22 cellular contexts compared by ENCODE assay signal in the genomic region with DNA sequence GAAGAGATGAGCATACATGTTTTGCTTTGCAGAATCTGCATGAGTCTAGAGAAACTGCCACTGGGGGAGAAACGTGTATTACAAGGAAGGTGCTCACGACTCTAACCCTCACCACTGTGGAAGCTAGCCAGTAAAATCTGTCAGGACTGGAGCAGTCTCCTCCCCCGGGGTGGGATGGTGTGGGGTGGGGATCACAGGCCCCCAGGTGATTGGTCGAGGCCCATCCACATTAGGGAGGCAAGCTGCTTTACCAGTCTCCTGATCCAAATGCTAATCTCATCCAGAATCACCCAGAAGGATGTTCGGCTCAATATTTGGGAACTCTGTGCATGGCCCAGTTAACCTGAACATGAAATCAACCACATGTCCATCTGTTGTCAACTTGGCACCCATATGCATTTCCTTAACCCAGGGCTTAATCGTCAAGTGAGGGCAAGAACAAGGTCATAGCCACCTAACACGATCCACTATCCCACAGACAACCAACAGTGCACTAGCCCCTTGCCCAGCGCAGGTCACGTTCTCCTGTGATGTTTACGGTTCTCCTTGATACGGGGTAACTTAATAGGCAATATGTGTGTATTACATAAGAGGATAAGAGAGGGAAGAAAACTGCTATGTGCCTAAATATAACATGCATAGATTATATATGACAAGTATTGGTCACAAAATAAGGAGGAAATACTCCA. TPM values are rescaled to one million over a fixed set of nuclear protein-coding genes. Genes with fewer than 3 reads are reported as not detected.
DNase-seq lines count a peak whose midpoint lies in the region; ATAC-seq, FAIRE-seq and TF ChIP-seq lines count a peak whose summit lies in the region.
"Had no signal": no experiment of that assay in that cellular context is flagged by ENCODE, and none has a peak within 500 bp of the region (broad histone marks: within the 10 kb centered on the region; RNA-seq: fewer than 3 reads in every experiment).

No MANE protein-coding gene starts in this region.

- peaks cover 0 to 51% of the 10 kb centered on the region in 2 donors for H3K4me1 ChIP-seq in right atrium auricular region
- H3K4me1 ChIP-seq in astrocyte (ENCODE audit: insufficient read depth, low read length) = no peaks in the 10 kb centered on the region
- H3K4me1 ChIP-seq: pancreas had no signal

- H3K9me3 ChIP-seq in right atrium auricular region (no peaks in the 10 kb centered on the region), astrocyte (ENCODE audit: insufficient read depth, low read depth, low read length) (no peaks in the 10 kb centered on the region)
- H3K9me3 ChIP-seq: pancreas, upper lobe of left lung had no signal

- TF ChIP-seq CTCF in right atrium auricular region (IDR thresholded peaks at IDR 0.05) (no peak), astrocyte (IDR thresholded peaks at IDR 0.05; ENCODE audit: insufficient read depth, low read depth, low read length) (no peak), foreskin fibroblast (IDR thresholded peaks at IDR 0.05; ENCODE audit: low read depth, low read length) (no peak)

- DNase-seq in Right ventricle myocardium superior (no peak), right atrium auricular region (ENCODE audit: low spot score) (no peak), astrocyte (ENCODE audit: low read depth) (no peak), left ventricle myocardium superior (no peak), dedifferentiated amniotic fluid mesenchymal stem cell (ENCODE audit: extremely low spot score) (no peak), foreskin fibroblast (no peak)
- no peak for DNase-seq in stimulated activated effector memory CD8-positive, alpha-beta T cell treated with anti-CD3 and anti-CD28 coated beads, Interleukin-12 subunit alpha, Interleukin-12 subunit beta, amount 100 ng/mL, for 72 hours (ENCODE audit: low spot score in 2 of 2)
- DNase-seq: activated CD4-positive, alpha-beta memory T cell treated with anti-CD3 and anti-CD28 coated beads, Interleukin-2, amount 10 ng/mL, durations not matched to agents 7 days and 5 days; Calu3; effector CD8-positive, alpha-beta T cell; GOT3; NCI-H1436; NCI-H2171 treated with DMSO at 0.1 percent for 48 hours; NCI-H526 treated with DMSO at 0.1 percent for 48 hours; pancreas; stimulated activated CD4-positive, alpha-beta T cell treated with anti-CD3 and anti-CD28 coated beads, Interleukin-2, amount 100 ng/mL, for 48 hours; WERI-Rb-1 had no signal

- no peak overlapping the region for H3K4me2 ChIP-seq in astrocyte (ENCODE audit: low read length)

- H3K4me3 Mint-ChIP-seq in astrocyte (ENCODE audit: unreplicated experiment) = no peak overlapping the region
- no peak overlapping the region for H3K4me3 Mint-ChIP-seq in stimulated activated effector memory CD8-positive, alpha-beta T cell treated with anti-CD3 and anti-CD28 coated beads, Interleukin-12 subunit alpha, Interleukin-12 subunit beta, amount 100 ng/mL, for 72 hours
- H3K4me3 Mint-ChIP-seq: activated CD4-positive, alpha-beta memory T cell treated with anti-CD3 and anti-CD28 coated beads, Interleukin-2, amount 10 ng/mL, durations not matched to agents 7 days and 5 days had no signal

- no peaks in the 10 kb centered on the region for H3K27me3 Mint-ChIP-seq in astrocyte (ENCODE audit: low read depth, unreplicated experiment)
- H3K27me3 Mint-ChIP-seq: activated CD4-positive, alpha-beta memory T cell treated with anti-CD3 and anti-CD28 coated beads, Interleukin-2, amount 10 ng/mL, durations not matched to agents 7 days and 5 days had no signal

- no peaks in the 10 kb centered on the region for H3K9me3 Mint-ChIP-seq in astrocyte (ENCODE audit: unreplicated experiment)
- H3K9me3 Mint-ChIP-seq in stimulated activated effector memory CD8-positive, alpha-beta T cell treated with anti-CD3 and anti-CD28 coated beads, Interleukin-12 subunit alpha, Interleukin-12 subunit beta, amount 100 ng/mL, for 72 hours = no peaks in the 10 kb centered on the region
- H3K9me3 Mint-ChIP-seq: activated CD4-positive, alpha-beta memory T cell treated with anti-CD3 and anti-CD28 coated beads, Interleukin-2, amount 10 ng/mL, durations not matched to agents 7 days and 5 days had no signal

- no peak overlapping the region for H2AFZ ChIP-seq in astrocyte (ENCODE audit: low read depth, low read length)

- H3K4me3 ChIP-seq in right atrium auricular region (no peak overlapping the region), astrocyte (ENCODE audit: insufficient read depth, low read depth, low read length) (no peak overlapping the region), foreskin fibroblast (ENCODE audit: low read depth in 1 of 2, low read length in 2 of 2) (no peak overlapping the region)
- H3K4me3 ChIP-seq: cardiac muscle cell, lung, pancreas, upper lobe of left lung had no signal

- peaks cover 23% of the 10 kb centered on the region for H3K36me3 ChIP-seq in right atrium auricular region
- H3K36me3 ChIP-seq in astrocyte (ENCODE audit: insufficient read depth, low read length) = peaks cover 21% of the 10 kb centered on the region

- peaks cover 21% of the 10 kb centered on the region for H3K4me1 Mint-ChIP-seq in astrocyte (ENCODE audit: low read depth, unreplicated experiment)
- peaks cover 77% of the 10 kb centered on the region for H3K4me1 Mint-ChIP-seq in stimulated activated effector memory CD8-positive, alpha-beta T cell treated with anti-CD3 and anti-CD28 coated beads, Interleukin-12 subunit alpha, Interleukin-12 subunit beta, amount 100 ng/mL, for 72 hours

- H3K27ac ChIP-seq in right atrium auricular region (peak overlapping the region in 1 of 2 donors; percentile 3), astrocyte (ENCODE audit: low read depth, low read length) (no peak overlapping the region)
- H3K27ac ChIP-seq: cardiac muscle cell, pancreas, upper lobe of left lung, WERI-Rb-1 had no signal

- FAIRE-seq in astrocyte (lab: Jason Lieb, UNC) = no peak
- FAIRE-seq: GM18507, pancreas had no signal

- H3K27me3 ChIP-seq in right atrium auricular region (no peaks in the 10 kb centered on the region), astrocyte (ENCODE audit: insufficient read depth, low read length) (no peaks in the 10 kb centered on the region)
- H3K27me3 ChIP-seq: cardiac muscle cell, pancreas, upper lobe of left lung had no signal

- H3K9ac ChIP-seq in astrocyte (ENCODE audit: low read length) = no peak overlapping the region

- peaks cover 96% of the 10 kb centered on the region for H4K20me1 ChIP-seq in astrocyte (ENCODE audit: insufficient read depth, low read length)

- peak overlapping the region; percentile 78 for H3K27ac Mint-ChIP-seq in astrocyte (ENCODE audit: unreplicated experiment)
- peak overlapping the region; percentile 91 for H3K27ac Mint-ChIP-seq in stimulated activated effector memory CD8-positive, alpha-beta T cell treated with anti-CD3 and anti-CD28 coated beads, Interleukin-12 subunit alpha, Interleukin-12 subunit beta, amount 100 ng/mL, for 72 hours

- peaks cover 42% of the 10 kb centered on the region for H3K36me3 Mint-ChIP-seq in astrocyte (ENCODE audit: low read depth, unreplicated experiment)
- H3K36me3 Mint-ChIP-seq in stimulated activated effector memory CD8-positive, alpha-beta T cell treated with anti-CD3 and anti-CD28 coated beads, Interleukin-12 subunit alpha, Interleukin-12 subunit beta, amount 100 ng/mL, for 72 hours = peaks cover 95% of the 10 kb centered on the region

- ATAC-seq in Right ventricle myocardium superior (ENCODE audit: poor library complexity) (peak; percentile 19), left ventricle myocardium superior (peak; percentile 36), GM19328 (IDR thresholded peaks at IDR 0.05; ENCODE audit: unreplicated experiment) (no peak)
- no peak for ATAC-seq in stimulated activated effector memory CD8-positive, alpha-beta T cell treated with anti-CD3 and anti-CD28 coated beads, Interleukin-12 subunit alpha, Interleukin-12 subunit beta, amount 100 ng/mL, for 72 hours

- intact Hi-C loops in Right ventricle myocardium superior (cut with DNase I) = no loop called here
- intact Hi-C loops in left ventricle myocardium superior (cut with micrococcal nuclease) = no loop called here

- H3K79me2 ChIP-seq in astrocyte (ENCODE audit: insufficient read depth, low read length) = peaks cover 100% of the 10 kb centered on the region

RNA-seq across cellular contexts. Expression of gene DNAJB6, which starts 40.8 kb away (rescaled TPM):
- 191 TPM for total RNA-seq in Right ventricle myocardium superior
- total RNA-seq in right atrium auricular region = 100 to 1,000 TPM; 134 to 137 TPM
- 158 and 179 TPM in 2 replicates for total RNA-seq in astrocyte
- 193 TPM for total RNA-seq in left ventricle myocardium superior

Comparison
In these comparisons a context has a peak if more than half of its experiments do, and no peak if none do; other contexts are left out.
1. ATAC-seq: peak in Right ventricle myocardium superior (single experiment) and left ventricle myocardium superior (single experiment); none in stimulated activated effector memory CD8-positive, alpha-beta T cell treated with anti-CD3 and anti-CD28 coated beads, Interleukin-12 subunit alpha, Interleukin-12 subunit beta, amount 100 ng/mL, for 72 hours (single experiment) and GM19328 (single experiment).